ENCODE assay signal across 7 cellular contexts in the genomic region with DNA sequence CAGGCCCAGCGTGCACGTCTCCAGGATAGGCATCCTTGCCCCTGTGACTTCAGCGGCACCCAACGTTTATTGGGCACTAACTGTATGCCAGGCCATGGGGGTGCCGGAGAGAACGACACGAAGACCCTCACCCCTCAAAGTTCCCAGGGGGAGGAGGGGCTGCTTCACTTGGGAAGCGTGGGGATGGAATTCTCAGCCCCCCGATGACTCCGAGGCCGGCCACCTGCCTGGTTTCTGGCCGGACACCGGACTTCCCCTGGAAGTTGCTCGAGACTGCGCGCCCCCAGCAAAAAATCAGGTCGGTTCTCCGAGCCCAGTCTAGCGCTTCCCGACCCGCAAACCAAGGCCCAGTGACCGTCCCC. TPM values are rescaled to one million over a fixed set of nuclear protein-coding genes. Genes with fewer than 3 reads are reported as not detected.
DNase-seq lines count a peak whose midpoint lies in the region; FAIRE-seq and TF ChIP-seq lines count a peak whose summit lies in the region.

No MANE protein-coding gene starts in this region.

- intact Hi-C loops in kidney (cut with DNase I) (no loop called here), posterior vena cava (cut with DNase I) (no loop called here)

- no peak for TF ChIP-seq CTCF in kidney (IDR thresholded peaks at IDR 0.05; ENCODE audit: borderline replicate concordance, extremely low read depth, insufficient read depth)
- TF ChIP-seq CTCF in GM10248 (IDR thresholded peaks at IDR 0.05; ENCODE audit: control extremely low read depth, extremely low read depth, low read depth, missing control alignments): no peak

- H3K27ac ChIP-seq in HUES48 (ENCODE audit: low read depth, low read length) (peak overlapping the region; percentile 33), kidney (ENCODE audit: low read depth in 2 of 2, low read length in 2 of 2) (peak overlapping the region; percentile 82 to 95), substantia nigra (ENCODE audit: low read depth, low read length, poor library complexity, severe bottlenecking) (peak overlapping the region; percentile 93)

- H3K9ac ChIP-seq in HUES48 (ENCODE audit: low read depth, low read length) (peak overlapping the region; percentile 63), kidney (ENCODE audit: low read length in 2 of 2) (peak overlapping the region; percentile 87 to 94)

- no peaks in the 10 kb centered on the region for H3K27me3 ChIP-seq in HUES48 (ENCODE audit: control insufficient read depth, insufficient read depth, low read length)

- DNase-seq in activated naive CD8-positive, alpha-beta T cell treated with anti-CD3 and anti-CD28 coated beads for 36 hours: no peak
- DNase-seq in kidney (no peak), substantia nigra (lab: John Stamatoyannopoulos, UW) (peak in 11 of 49 donors; percentile 30 to 66 (median 44)), posterior vena cava (ENCODE audit: low spot score) (no peak), NCI-H446 (lab: John Stamatoyannopoulos, UW) (no peak), GM10248 (ENCODE audit: extremely low spot score) (no peak)

- H3K27ac Mint-ChIP-seq in activated naive CD8-positive, alpha-beta T cell treated with anti-CD3 and anti-CD28 coated beads for 36 hours: peak overlapping the region; percentile 90

- H3K4me1 ChIP-seq in HUES48 (ENCODE audit: control insufficient read depth, insufficient read depth, low read length) (no peaks in the 10 kb centered on the region), kidney (ENCODE audit: control insufficient read depth in 1 of 2, insufficient read depth in 1 of 2, low read depth in 1 of 2, low read length in 2 of 2) (peaks cover 0 to 8% of the 10 kb centered on the region in 2 donors)

- no peaks in the 10 kb centered on the region for H3K9me3 Mint-ChIP-seq in activated naive CD8-positive, alpha-beta T cell treated with anti-CD3 and anti-CD28 coated beads for 36 hours

- no peak for FAIRE-seq in kidney (lab: Jason Lieb, UNC)

- POLR2A ChIA-PET in GM10248 (lab: Yijun Ruan, JAX): no interaction called here

- H3K4me1 Mint-ChIP-seq in activated naive CD8-positive, alpha-beta T cell treated with anti-CD3 and anti-CD28 coated beads for 36 hours: peaks cover 19% of the 10 kb centered on the region

- CTCF ChIA-PET in GM10248 (lab: Yijun Ruan, JAX): no interaction called here

- H3K36me3 Mint-ChIP-seq in activated naive CD8-positive, alpha-beta T cell treated with anti-CD3 and anti-CD28 coated beads for 36 hours: peaks cover 6% of the 10 kb centered on the region

- 0 out of 2 replicates have a peak, but pooled peaks cover 3% of the 10 kb centered on the region for H3K36me3 ChIP-seq in HUES48 (ENCODE audit: control insufficient read depth, insufficient read depth, low read length)
- no peaks in the 10 kb centered on the region for H3K36me3 ChIP-seq in kidney (ENCODE audit: control insufficient read depth in 1 of 2, insufficient read depth in 2 of 2, low read length in 2 of 2)

- peak overlapping the region; percentile 75 for H3K4me3 ChIP-seq in HUES48 (ENCODE audit: low read depth, low read length)
- H3K4me3 ChIP-seq in kidney (ENCODE audit: low read length in 2 of 2): peak overlapping the region; percentile 79 to 96

- H3K9me3 ChIP-seq in HUES48 (ENCODE audit: control insufficient read depth, insufficient read depth, low read length): no peaks in the 10 kb centered on the region
- H3K9me3 ChIP-seq in kidney (ENCODE audit: control insufficient read depth in 1 of 2, low read length in 2 of 2): no peaks in the 10 kb centered on the region

- peak overlapping the region; percentile 86 for H3K4me3 Mint-ChIP-seq in activated naive CD8-positive, alpha-beta T cell treated with anti-CD3 and anti-CD28 coated beads for 36 hours

- no peaks in the 10 kb centered on the region for H3K27me3 Mint-ChIP-seq in activated naive CD8-positive, alpha-beta T cell treated with anti-CD3 and anti-CD28 coated beads for 36 hours

RNA-seq across cellular contexts. Expression of a gene that starts 0.3 kb away (rescaled TPM):
- total RNA-seq in activated naive CD8-positive, alpha-beta T cell treated with anti-CD3 and anti-CD28 coated beads for 36 hours: 10 to 100 TPM; 21.2 to 21.6 TPM
- 46.8 TPM for total RNA-seq in kidney
- polyA plus RNA-seq in kidney (ENCODE audit: insufficient read depth, low read depth, low replicate concordance): 10.0 TPM
- 10 to 100 TPM; 26.2 to 27.1 TPM for total RNA-seq in posterior vena cava

RNA-seq across cellular contexts. Expression of a gene that starts 26.0 kb away (rescaled TPM):
- 10 to 100 TPM; 11.1 to 11.7 TPM for total RNA-seq in activated naive CD8-positive, alpha-beta T cell treated with anti-CD3 and anti-CD28 coated beads for 36 hours
- 19.5 TPM for total RNA-seq in kidney
- 16.0 TPM for polyA plus RNA-seq in kidney (ENCODE audit: insufficient read depth, low read depth, low replicate concordance)
- 10 to 100 TPM in 1 of 2 donors, 1 to 10 TPM in 1; 8.8 to 11.2 TPM for total RNA-seq in posterior vena cava

RNA-seq across cellular contexts. Expression of a gene that starts 42.8 kb away (rescaled TPM):
- total RNA-seq in activated naive CD8-positive, alpha-beta T cell treated with anti-CD3 and anti-CD28 coated beads for 36 hours: 10 to 100 TPM; 50.0 to 50.7 TPM
- total RNA-seq in kidney (44.9 TPM), posterior vena cava (10 to 100 TPM; 27.0 to 31.5 TPM)
- polyA plus RNA-seq in kidney (ENCODE audit: insufficient read depth, low read depth, low replicate concordance): 26.8 TPM

RNA-seq across cellular contexts. Expression of a gene that starts 50.2 kb away (rescaled TPM):
- 10 to 100 TPM; 54.6 to 60.9 TPM for total RNA-seq in activated naive CD8-positive, alpha-beta T cell treated with anti-CD3 and anti-CD28 coated beads for 36 hours
- total RNA-seq in kidney: 40.3 TPM
- 24.1 TPM for polyA plus RNA-seq in kidney (ENCODE audit: insufficient read depth, low read depth, low replicate concordance)
- total RNA-seq in posterior vena cava: 10 to 100 TPM; 24.0 to 24.2 TPM

RNA-seq across cellular contexts. Expression of a gene that starts 59.8 kb away (rescaled TPM):
- total RNA-seq in activated naive CD8-positive, alpha-beta T cell treated with anti-CD3 and anti-CD28 coated beads for 36 hours: 10 to 100 TPM; 54.6 to 59.0 TPM
- total RNA-seq in kidney: 99.8 TPM
- 56.2 TPM for polyA plus RNA-seq in kidney (ENCODE audit: insufficient read depth, low read depth, low replicate concordance)
- 100 to 1,000 TPM in 1 of 2 donors, 10 to 100 TPM in 1; 97.4 to 119 TPM for total RNA-seq in posterior vena cava

Comparison
In these comparisons a context has a peak if more than half of its experiments do, and no peak if none do; other contexts are left out.
1. H3K27ac ChIP-seq: peak in every context shown above with its lines; median percentile 93 in substantia nigra; 88 in kidney; 33 in HUES48.